23 cellular contexts compared by ENCODE assay signal in the genomic region with DNA sequence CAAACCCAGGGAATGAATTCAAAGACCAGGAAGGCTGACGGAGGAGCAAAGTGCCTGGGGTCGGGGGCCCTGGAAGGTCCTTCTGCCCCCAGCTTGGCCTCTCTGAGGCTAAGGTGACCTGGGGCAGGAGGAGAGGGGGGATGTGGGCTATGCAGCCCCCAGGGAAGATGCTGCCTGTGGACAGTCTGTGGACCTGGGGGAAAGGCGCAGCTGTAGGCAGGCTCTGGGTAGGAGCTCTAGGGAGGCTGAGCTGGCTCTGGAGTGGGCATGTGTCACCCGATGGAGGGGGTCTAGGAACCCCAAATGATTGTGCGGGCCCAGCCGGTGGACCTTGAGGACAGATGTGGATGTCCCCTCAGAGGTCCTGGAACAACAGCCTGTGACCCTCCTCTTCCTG. TPM values are rescaled to one million over a fixed set of nuclear protein-coding genes. Genes with fewer than 3 reads are reported as not detected.
"Had no signal": no experiment of that assay in that cellular context is flagged by ENCODE, and none has a peak within 500 bp of the region (broad histone marks: within the 10 kb centered on the region; RNA-seq: fewer than 3 reads in every experiment).

No MANE protein-coding gene starts in this region.

- H3K4me3 ChIP-seq: esophagus muscularis mucosa, heart right ventricle, mucosa of descending colon, neural progenitor cell, pancreas, right lobe of liver, spleen, thyroid gland had no signal

- H3K27ac Mint-ChIP-seq: memory B cell, neural progenitor cell had no signal

- H3K9ac ChIP-seq: neural progenitor cell had no signal

- H3K9me3 ChIP-seq: mucosa of descending colon, pancreas, right lobe of liver, thyroid gland had no signal

- H3K27ac ChIP-seq: esophagus muscularis mucosa, heart right ventricle, neural progenitor cell, pancreas, right lobe of liver, spleen, thyroid gland, WERI-Rb-1 had no signal

- H3K4me2 ChIP-seq: neural progenitor cell had no signal

- DNase-seq: activated CD4-positive, alpha-beta T cell treated with anti-CD3 and anti-CD28 coated beads for 1 hour; activated CD8-positive, alpha-beta memory T cell treated with anti-CD3 and anti-CD28 coated beads for 24 hours; activated CD8-positive, alpha-beta memory T cell treated with anti-CD3 and anti-CD28 coated beads, Interleukin-2, amount 50 U/mL, for 48 hours; activated effector memory CD4-positive, alpha-beta T cell treated with anti-CD3 and anti-CD28 coated beads, Interleukin-2, amount 50 U/mL, for 16 hours; activated naive CD4-positive, alpha-beta T cell treated with anti-CD3 and anti-CD28 coated beads, Interleukin-2, amount 50 U/mL, for 16 hours; activated T-cell treated with anti-CD3 and anti-CD28 coated beads, Interleukin-2, amount 50 U/mL, for 48 hours; effector CD4-positive, alpha-beta T cell; heart right ventricle; left ventricle myocardium superior; mucosa of descending colon; naive B cell; right lobe of liver; spleen; stimulated activated CD8-positive, alpha-beta memory T cell treated with anti-CD3 and anti-CD28 coated beads, Interleukin-4, amount 100 ng/mL, for 48 hours; stimulated activated naive CD4-positive, alpha-beta T cell treated with Interleukin-2 at 50 U/mL for 16 hours; WERI-Rb-1 had no signal

- H3K4me3 Mint-ChIP-seq: memory B cell, naive B cell, neural progenitor cell had no signal

- H3K4me1 ChIP-seq: heart right ventricle, pancreas, right lobe of liver, spleen had no signal

- H2AFZ ChIP-seq: neural progenitor cell had no signal

- H3K27me3 ChIP-seq: neural progenitor cell, pancreas, right lobe of liver, thyroid gland had no signal

- FAIRE-seq: pancreas had no signal

- ATAC-seq: mucosa of descending colon had no signal

- H3K36me3 ChIP-seq: esophagus muscularis mucosa, heart right ventricle, neural progenitor cell, pancreas, right lobe of liver, spleen, thyroid gland, WERI-Rb-1 had no signal

RNA-seq across cellular contexts. Expression of gene WNT7B, which starts 42.8 kb away (rescaled TPM):
- total RNA-seq: esophagus muscularis mucosa; heart right ventricle; left ventricle myocardium superior; mucosa of descending colon; spleen; subcutaneous adipose tissue; T-helper 1 cell treated with Interleukin-12 subunit alpha and Interleukin-12 subunit beta and Interleukin-4 antibody, amounts not matched to agents 30 ng/mL and 1 ng/mL, for 36 hours had no signal
- polyA plus RNA-seq: heart right ventricle, spleen had no signal
